In genomic region chr3:134029256-134029733, GRCh38 we compare ENCODE assay signal across 8 cellular contexts. TPM values are rescaled to one million over a fixed set of nuclear protein-coding genes. Genes with fewer than 3 reads are reported as not detected.
DNase-seq lines count a peak whose midpoint lies in the region; ATAC-seq and TF ChIP-seq lines count a peak whose summit lies in the region.

No MANE protein-coding gene starts in this region.

- H3K4me3 ChIP-seq in astrocyte of the cerebellum (ENCODE audit: low read depth, low read length) (peak overlapping the region; percentile 65), subcutaneous abdominal adipose tissue (ENCODE audit: low read depth in 1 of 5, low read length in 5 of 5) (peak overlapping the region; percentile 19 to 67 (median 64))

- no peaks in the 10 kb centered on the region for H3K9me3 ChIP-seq in subcutaneous abdominal adipose tissue (ENCODE audit: control insufficient read depth in 5 of 5, low read length in 5 of 5)

- no peak overlapping the region for H3K27ac Mint-ChIP-seq in activated CD4-positive, alpha-beta memory T cell treated with anti-CD3 and anti-CD28 coated beads for 36 hours
- no peak overlapping the region for H3K27ac Mint-ChIP-seq in activated CD4-positive, alpha-beta memory T cell treated with anti-CD3 and anti-CD28 coated beads, Interleukin-2, amount 10 ng/mL, durations not matched to agents 7 days and 5 days

- in situ Hi-C loops in astrocyte of the cerebellum (cut with HindIII; ENCODE audit: low sequenced_read_pairs), result no loop called here

- no peak for TF ChIP-seq CTCF in astrocyte of the cerebellum (IDR thresholded peaks at IDR 0.05; ENCODE audit: low read depth, low read length, missing control alignments)

- peak overlapping the region in 4 of 5 donors; percentile 34 to 56 (median 45) for H3K9ac ChIP-seq in subcutaneous abdominal adipose tissue (ENCODE audit: low read length in 5 of 5)

- H3K9me3 Mint-ChIP-seq in activated CD4-positive, alpha-beta memory T cell treated with anti-CD3 and anti-CD28 coated beads for 36 hours, result no peaks in the 10 kb centered on the region
- no peaks in the 10 kb centered on the region for H3K9me3 Mint-ChIP-seq in activated CD4-positive, alpha-beta memory T cell treated with anti-CD3 and anti-CD28 coated beads, Interleukin-2, amount 10 ng/mL, durations not matched to agents 7 days and 5 days

- no peak for DNase-seq in activated CD4-positive, alpha-beta memory T cell treated with anti-CD3 and anti-CD28 coated beads for 36 hours
- no peak for DNase-seq in activated CD4-positive, alpha-beta memory T cell treated with anti-CD3 and anti-CD28 coated beads, Interleukin-2, amount 10 ng/mL, durations not matched to agents 7 days and 5 days
- DNase-seq in astrocyte of the cerebellum (ENCODE audit: low read depth) (no peak), kidney tubule cell (ENCODE audit: low spot score) (peak; percentile 32), RPMI8226 (no peak), HCEC 1CT (no peak)

- intact Hi-C loops in activated CD4-positive, alpha-beta memory T cell treated with anti-CD3 and anti-CD28 coated beads for 36 hours (cut with micrococcal nuclease), result no loop called here

- no peak for ATAC-seq in HG03097 (IDR thresholded peaks at IDR 0.05; ENCODE audit: low FRiP score, unreplicated experiment)

- peak overlapping the region; percentile 40 for H3K4me3 Mint-ChIP-seq in activated CD4-positive, alpha-beta memory T cell treated with anti-CD3 and anti-CD28 coated beads for 36 hours
- H3K4me3 Mint-ChIP-seq in activated CD4-positive, alpha-beta memory T cell treated with anti-CD3 and anti-CD28 coated beads, Interleukin-2, amount 10 ng/mL, durations not matched to agents 7 days and 5 days, result no peak overlapping the region

- peaks cover 5 to 12% (median 10%) of the 10 kb centered on the region in 5 donors for H3K27me3 ChIP-seq in subcutaneous abdominal adipose tissue (ENCODE audit: control insufficient read depth in 5 of 5, insufficient read depth in 4 of 5, low read length in 5 of 5)

- peaks cover 32% of the 10 kb centered on the region for H3K27me3 Mint-ChIP-seq in activated CD4-positive, alpha-beta memory T cell treated with anti-CD3 and anti-CD28 coated beads for 36 hours
- H3K27me3 Mint-ChIP-seq in activated CD4-positive, alpha-beta memory T cell treated with anti-CD3 and anti-CD28 coated beads, Interleukin-2, amount 10 ng/mL, durations not matched to agents 7 days and 5 days, result peaks cover 45% of the 10 kb centered on the region

- peaks cover 2 to 15% (median 12%) of the 10 kb centered on the region in 5 donors for H3K4me1 ChIP-seq in subcutaneous abdominal adipose tissue (ENCODE audit: control insufficient read depth in 5 of 5, insufficient read depth in 5 of 5, low read length in 5 of 5)

- peaks cover 5% of the 10 kb centered on the region for H3K4me1 Mint-ChIP-seq in activated CD4-positive, alpha-beta memory T cell treated with anti-CD3 and anti-CD28 coated beads for 36 hours (ENCODE audit: low read depth)
- H3K4me1 Mint-ChIP-seq in activated CD4-positive, alpha-beta memory T cell treated with anti-CD3 and anti-CD28 coated beads, Interleukin-2, amount 10 ng/mL, durations not matched to agents 7 days and 5 days, result peaks cover 2% of the 10 kb centered on the region

- CTCF ChIA-PET in activated CD4-positive, alpha-beta memory T cell treated with anti-CD3 and anti-CD28 coated beads for 36 hours (lab: Charles Lee), result no interaction called here
- CTCF ChIA-PET in activated CD4-positive, alpha-beta memory T cell treated with anti-CD3 and anti-CD28 coated beads, Interleukin-2, amount 10 ng/mL, durations not matched to agents 7 days and 5 days (lab: Charles Lee), result no interaction called here

- POLR2A ChIA-PET in activated CD4-positive, alpha-beta memory T cell treated with anti-CD3 and anti-CD28 coated beads for 36 hours (lab: Charles Lee), result no interaction called here
- POLR2A ChIA-PET in activated CD4-positive, alpha-beta memory T cell treated with anti-CD3 and anti-CD28 coated beads, Interleukin-2, amount 10 ng/mL, durations not matched to agents 7 days and 5 days (lab: Charles Lee), result no interaction called here

- no peaks in the 10 kb centered on the region for H3K36me3 ChIP-seq in subcutaneous abdominal adipose tissue (ENCODE audit: control insufficient read depth in 5 of 5, insufficient read depth in 5 of 5, low read length in 5 of 5)

- H3K36me3 Mint-ChIP-seq in activated CD4-positive, alpha-beta memory T cell treated with anti-CD3 and anti-CD28 coated beads for 36 hours, result no peaks in the 10 kb centered on the region
- H3K36me3 Mint-ChIP-seq in activated CD4-positive, alpha-beta memory T cell treated with anti-CD3 and anti-CD28 coated beads, Interleukin-2, amount 10 ng/mL, durations not matched to agents 7 days and 5 days (ENCODE audit: low read depth), result no peaks in the 10 kb centered on the region

- no peak overlapping the region for H3K27ac ChIP-seq in subcutaneous abdominal adipose tissue (ENCODE audit: low read depth, low read length)

RNA-seq across cellular contexts. Expression of gene SLCO2A1, which starts 0.4 kb away (rescaled TPM):
- total RNA-seq in activated CD4-positive, alpha-beta memory T cell treated with anti-CD3 and anti-CD28 coated beads for 36 hours, result not detected
- total RNA-seq in activated CD4-positive, alpha-beta memory T cell treated with anti-CD3 and anti-CD28 coated beads, Interleukin-2, amount 10 ng/mL, durations not matched to agents 7 days and 5 days, result not detected
